Comparison of ENCODE assay signal across 18 cellular contexts in the genomic region with DNA sequence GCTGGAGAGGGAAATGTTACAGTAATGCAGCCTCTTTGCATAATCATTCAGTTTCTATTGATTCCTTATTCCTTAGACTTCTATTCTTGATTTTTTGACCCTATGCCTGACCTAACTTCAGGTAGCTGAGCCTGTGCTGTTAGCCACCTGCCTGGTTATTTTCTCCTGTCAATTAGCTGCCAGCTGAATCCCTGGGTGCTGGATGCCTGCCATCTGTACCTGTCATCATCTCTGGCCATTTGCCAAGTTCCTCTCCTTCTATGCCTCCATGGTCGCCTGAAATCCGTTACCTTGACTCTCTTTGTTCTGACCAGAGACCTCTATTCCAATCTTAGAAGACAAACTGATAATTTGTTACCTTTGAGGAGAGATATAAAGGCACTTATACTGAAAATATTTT.
DNase-seq lines count a peak whose midpoint lies in the region; ATAC-seq and TF ChIP-seq lines count a peak whose summit lies in the region.
"Had no signal": no experiment of that assay in that cellular context is flagged by ENCODE, and none has a peak within 500 bp of the region (broad histone marks: within the 10 kb centered on the region; RNA-seq: fewer than 3 reads in every experiment).

No MANE protein-coding gene starts in this region.

- no peaks in the 10 kb centered on the region for H3K9me3 ChIP-seq in BE2C
- H3K9me3 ChIP-seq: adrenal gland, right atrium auricular region had no signal

- no peak overlapping the region for H3K4me3 ChIP-seq in BE2C (ENCODE audit: low read depth, low read length)
- H3K4me3 ChIP-seq: adrenal gland, breast epithelium, lung, right atrium auricular region had no signal

- H3K4me1 ChIP-seq in BE2C, result no peaks in the 10 kb centered on the region; the same call in 1 of the 2 replicates
- H3K4me1 ChIP-seq: adrenal gland, breast epithelium, right atrium auricular region had no signal

- H3K27me3 ChIP-seq in BE2C, result no peaks in the 10 kb centered on the region
- H3K27me3 ChIP-seq: adrenal gland, breast epithelium, right atrium auricular region had no signal

- no peak for TF ChIP-seq CTCF in BE2C (IDR thresholded peaks at IDR 0.05; ENCODE audit: low read depth, low read length)

- no peak for ATAC-seq in GM18519 (IDR thresholded peaks at IDR 0.05; ENCODE audit: low FRiP score, unreplicated experiment)
- ATAC-seq: activated CD8-positive, alpha-beta memory T cell treated with anti-CD3 and anti-CD28 coated beads, Interleukin-2, amount 10 ng/mL, durations not matched to agents 7 days and 5 days had no signal

- H3K36me3 ChIP-seq in BE2C, result no peaks in the 10 kb centered on the region
- H3K36me3 ChIP-seq: adrenal gland, breast epithelium, right atrium auricular region had no signal

- DNase-seq in BE2C, result peak; percentile 28
- DNase-seq in NCI-H1092 (lab: John Stamatoyannopoulos, UW), result peak; percentile 81
- peak; percentile 44 for DNase-seq in NCI-H2107 (lab: John Stamatoyannopoulos, UW)
- DNase-seq in NCI-H82 (lab: John Stamatoyannopoulos, UW), result peak; percentile 82
- no peak for DNase-seq in HPDE6-E6E7 (ENCODE audit: extremely low spot score)
- DNase-seq in iPS-NIHi11 (ENCODE audit: low spot score), result no peak
- no peak for DNase-seq in activated effector memory CD4-positive, alpha-beta T cell treated with Interleukin-2 at 50 U/mL for 16 hours
- DNase-seq: activated CD4-positive, alpha-beta T cell treated with anti-CD3 and anti-CD28 coated beads for 4 hours; activated CD8-positive, alpha-beta memory T cell treated with anti-CD3 and anti-CD28 coated beads, Interleukin-2, amount 10 ng/mL, durations not matched to agents 7 days and 5 days; DMS79 treated with DMSO at 0.1 percent for 48 hours; foreskin fibroblast; MV-4-11; nucleus accumbens had no signal

Comparison
In these comparisons a context has a peak if more than half of its experiments do, and no peak if none do; other contexts are left out.
1. DNase-seq: peak in BE2C (single experiment), NCI-H1092 (single experiment), NCI-H2107 (single experiment) and NCI-H82 (single experiment); none in HPDE6-E6E7 (single experiment), iPS-NIHi11 (single experiment) and activated effector memory CD4-positive, alpha-beta T cell treated with Interleukin-2 at 50 U/mL for 16 hours (single experiment).